ENCODE assay signal across 7 cellular contexts in genomic region chr7:32998363-32999171, GRCh38. TPM values are rescaled to one million over a fixed set of nuclear protein-coding genes. Genes with fewer than 3 reads are reported as not detected.
A peak's percentile ranks its signal among the peaks of the same experiment; 100 is the strongest.
DNase-seq lines count a peak whose midpoint lies in the region; ATAC-seq, FAIRE-seq and TF ChIP-seq lines count a peak whose summit lies in the region.
"Not testable (repeated sequence)": the region's sequence is repeated elsewhere in the genome, so short reads cannot be mapped to it uniquely, and the experiment has no call there.

No MANE protein-coding gene starts in this region.

- peak; percentile 74 for ATAC-seq in GM18502 (IDR thresholded peaks at IDR 0.05; ENCODE audit: poor library complexity, unreplicated experiment)
- peak; percentile 56 for ATAC-seq in HG02884 (IDR thresholded peaks at IDR 0.05; ENCODE audit: unreplicated experiment)
- peak; percentile 46 to 61 (median 52) for ATAC-seq in T-cell (replicated peaks in 1 of 4)
- ATAC-seq in pancreas: peak; percentile 78 to 87 (median 84)

- DNase-seq in NCI-H187 treated with DMSO at 0.1 percent for 48 hours (lab: John Stamatoyannopoulos, UW): peak; percentile 37
- not testable (repeated sequence) for DNase-seq in T-cell; coronary artery (ENCODE audit: low spot score)
- peak in 4 of 6 donors; percentile 50 to 73 (median 56) for DNase-seq in pancreas

- not testable (repeated sequence) for H3K4me1 ChIP-seq in iPS-20b (ENCODE audit: insufficient read depth, low read length)
- H3K4me1 ChIP-seq in pancreas: peaks cover 4 to 12% (median 5%) of the 10 kb centered on the region in 3 donors

- not testable (repeated sequence) for H3K27me3 Mint-ChIP-seq in T-cell

- not testable (repeated sequence) for H3K36me3 ChIP-seq in iPS-20b (ENCODE audit: insufficient read depth, low read depth, low read length); pancreas

- H3K27ac ChIP-seq in coronary artery (peak overlapping the region in 1 of 2 donors; percentile 52), pancreas (peak overlapping the region; percentile 51 to 90 (median 64))
- H3K27ac ChIP-seq in iPS-20b (ENCODE audit: low read length): not testable (repeated sequence)

- CTCF ChIA-PET in T-cell (lab: Charles Lee): not testable (repeated sequence)

- POLR2A ChIA-PET in T-cell (lab: Charles Lee): not testable (repeated sequence)

- not testable (repeated sequence) for H3K36me3 Mint-ChIP-seq in T-cell

- H3K27me3 ChIP-seq in iPS-20b (ENCODE audit: insufficient read depth, low read length); pancreas: not testable (repeated sequence)

- H3K9me3 ChIP-seq in iPS-20b (ENCODE audit: insufficient read depth, low read depth, low read length); pancreas: not testable (repeated sequence)

- intact Hi-C loops in pancreas (cut with DNase I): not testable (repeated sequence)

- 9 to 10% methylated on average over 14 of the region's 14 CpGs for WGBS in pancreas, 2 donors

- peak overlapping the region; percentile 16; the same call in 1 of the 2 replicates for H3K9ac ChIP-seq in iPS-20b (ENCODE audit: low read depth, low read length)

- H3K27ac Mint-ChIP-seq in T-cell: not testable (repeated sequence)

- H3K4me1 Mint-ChIP-seq in T-cell: peaks cover 7 to 11% (median 8%) of the 10 kb centered on the region in 3 donors

- H3K4me3 ChIP-seq in coronary artery (peak overlapping the region; percentile 48), pancreas (peak overlapping the region in 1 of 4 donors; percentile 23)
- H3K4me3 ChIP-seq in iPS-20b (ENCODE audit: low read length): not testable (repeated sequence)

- TF ChIP-seq CTCF in coronary artery (IDR thresholded peaks at IDR 0.05); pancreas (IDR thresholded peaks at IDR 0.05): not testable (repeated sequence)

- H3K4me3 Mint-ChIP-seq in T-cell: peak overlapping the region in 1 of 3 donors; percentile 32

- FAIRE-seq in pancreas (lab: Jason Lieb, UNC): peak; percentile 17

- not testable (repeated sequence) for H3K9me3 Mint-ChIP-seq in T-cell

RNA-seq across cellular contexts. Expression of gene FKBP9, which starts 41.3 kb away (rescaled TPM):
- total RNA-seq in T-cell: 1 to 10 TPM in 3 of 5 donors, not detected in 2; 1.1 to 1.9 (median 1.6) TPM
- total RNA-seq in pancreas: 10 to 100 TPM; 44.1 to 82.4 (median 54.8) TPM
- 10 to 100 TPM; 20.0 to 20.8 TPM for polyA plus RNA-seq in pancreas

Comparison
In these comparisons a context has a peak if more than half of its experiments do, and no peak if none do; other contexts are left out.
1. RNA of gene FKBP9, which starts 41.3 kb away (total RNA-seq): 44.1 to 82.4 TPM in pancreas; 1.1 to 1.9 TPM in T-cell; every median in the first group is over 10 times any median in the second.
2. Peak in every context shown above with its lines, with median percentiles within 50 percentile points of each other: ATAC-seq.